In the genomic region with DNA sequence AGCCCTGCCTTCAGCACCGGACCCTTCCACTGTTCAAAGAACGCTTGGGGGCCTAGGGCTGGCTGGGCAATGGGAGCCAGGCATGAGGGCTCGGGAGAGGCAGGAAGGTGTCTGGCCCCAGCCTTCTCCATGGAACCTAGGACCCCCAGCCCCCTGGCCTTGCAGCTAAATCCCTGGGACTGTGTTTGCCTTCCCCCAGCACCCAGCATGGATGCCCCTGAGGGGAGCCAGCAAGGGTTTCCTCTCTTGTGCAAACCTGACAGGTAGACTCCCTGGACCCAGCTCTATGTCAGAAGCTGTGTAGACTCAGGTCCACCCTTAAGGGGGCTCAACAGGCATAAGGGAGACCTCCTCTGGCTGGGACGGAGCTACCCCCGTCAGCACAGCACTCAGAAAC, we compare ENCODE assay signal across 21 cellular contexts.
DNase-seq lines count a peak whose midpoint lies in the region; ATAC-seq and TF ChIP-seq lines count a peak whose summit lies in the region.
"Had no signal": no experiment of that assay in that cellular context is flagged by ENCODE, and none has a peak within 500 bp of the region (broad histone marks: within the 10 kb centered on the region; RNA-seq: fewer than 3 reads in every experiment).

No MANE protein-coding gene starts in this region.

- H3K79me2 ChIP-seq in osteoblast (ENCODE audit: insufficient read depth, low read length), result no peaks in the 10 kb centered on the region

- TF ChIP-seq CTCF in right atrium auricular region (IDR thresholded peaks at IDR 0.05) (no peak), dorsolateral prefrontal cortex (IDR thresholded peaks at IDR 0.05 in 54 of 56, conservative IDR thresholded peaks at IDR 0.05 in 2 of 56; ENCODE audit: low read depth in 1 of 56, partially characterized antibody in 56 of 56) (no peak), osteoblast (IDR thresholded peaks at IDR 0.05; ENCODE audit: extremely low read depth, low read depth, low read length) (no peak), vagina (IDR thresholded peaks at IDR 0.05) (no peak)

- H3K27me3 Mint-ChIP-seq in T-helper 2 cell treated with Interferon-gamma antibody and Interleukin-4, amounts not matched to agents 5 μg/mL and 100 μg/mL, for 36 hours (ENCODE audit: low read depth), result peaks cover 2% of the 10 kb centered on the region

- H3K27ac ChIP-seq in right atrium auricular region, result no peak overlapping the region
- H3K27ac ChIP-seq in dorsolateral prefrontal cortex, result peak overlapping the region in 38 of 59 donors; percentile 3 to 71 (median 43)
- H3K27ac ChIP-seq in osteoblast (ENCODE audit: low read depth, low read length), result no peak overlapping the region
- no peak overlapping the region for H3K27ac ChIP-seq in vagina
- H3K27ac ChIP-seq: BLaER1, SJSA1 had no signal

- no peaks in the 10 kb centered on the region for H3K4me1 ChIP-seq in right atrium auricular region
- no peaks in the 10 kb centered on the region for H3K4me1 ChIP-seq in osteoblast (ENCODE audit: insufficient read depth, low read length)
- no peaks in the 10 kb centered on the region for H3K4me1 ChIP-seq in vagina
- H3K4me1 ChIP-seq: BLaER1, SJSA1 had no signal

- H3K4me3 ChIP-seq in right atrium auricular region, result no peak overlapping the region
- H3K4me3 ChIP-seq in dorsolateral prefrontal cortex, result no peak overlapping the region
- H3K4me3 ChIP-seq in osteoblast (ENCODE audit: insufficient read depth, low read length), result no peak overlapping the region
- no peak overlapping the region for H3K4me3 ChIP-seq in vagina
- H3K4me3 ChIP-seq: BLaER1, GM12878, GM23338, SJSA1 had no signal

- no peak overlapping the region for H2AFZ ChIP-seq in osteoblast (ENCODE audit: low read length)
- H2AFZ ChIP-seq: GM23338 had no signal

- H3K9me3 ChIP-seq in right atrium auricular region (no peaks in the 10 kb centered on the region), osteoblast (ENCODE audit: low read depth, low read length) (no peaks in the 10 kb centered on the region), vagina (no peaks in the 10 kb centered on the region)
- H3K9me3 ChIP-seq: BLaER1, SJSA1 had no signal

- no peak for TF ChIP-seq POLR2A in vagina (IDR thresholded peaks at IDR 0.05)

- H4K20me1 ChIP-seq in osteoblast (ENCODE audit: insufficient read depth, low read length), result no peaks in the 10 kb centered on the region
- H4K20me1 ChIP-seq: BLaER1 had no signal

- no peak overlapping the region for H3K27ac Mint-ChIP-seq in T-helper 2 cell treated with Interferon-gamma antibody and Interleukin-4, amounts not matched to agents 5 μg/mL and 100 μg/mL, for 36 hours
- H3K27ac Mint-ChIP-seq: CD8-positive, alpha-beta T cell; GM23338; HFFc6 had no signal

- DNase-seq in right atrium auricular region (ENCODE audit: low spot score) (peak; percentile 38), Right ventricle myocardium superior (no peak), dorsolateral prefrontal cortex (no peak), osteoblast (ENCODE audit: insufficient read length, low spot score, missing footprints) (peak; percentile 5), vagina (ENCODE audit: extremely low spot score in 2 of 2) (peak; percentile 76 to 85)
- no peak for DNase-seq in T-helper 2 cell treated with Interferon-gamma antibody and Interleukin-4, amounts not matched to agents 5 μg/mL and 100 μg/mL, for 36 hours (ENCODE audit: low spot score)
- DNase-seq in stimulated activated CD8-positive, alpha-beta memory T cell treated with anti-CD3 and anti-CD28 coated beads, Interleukin-4, amount 100 ng/mL, for 48 hours, result no peak
- DNase-seq: DND-41, GDM1, HFFc6, NCI-H1417, NCI-H1930, NCI-H2171, NCI-H446 had no signal

- no peaks in the 10 kb centered on the region for H3K4me1 Mint-ChIP-seq in T-helper 2 cell treated with Interferon-gamma antibody and Interleukin-4, amounts not matched to agents 5 μg/mL and 100 μg/mL, for 36 hours (ENCODE audit: low read depth)

- no peak overlapping the region for H3K4me3 Mint-ChIP-seq in T-helper 2 cell treated with Interferon-gamma antibody and Interleukin-4, amounts not matched to agents 5 μg/mL and 100 μg/mL, for 36 hours
- H3K4me3 Mint-ChIP-seq: CD8-positive, alpha-beta T cell; GM23338; HFFc6 had no signal

- no peaks in the 10 kb centered on the region for H3K9me3 Mint-ChIP-seq in T-helper 2 cell treated with Interferon-gamma antibody and Interleukin-4, amounts not matched to agents 5 μg/mL and 100 μg/mL, for 36 hours
- H3K9me3 Mint-ChIP-seq: CD8-positive, alpha-beta T cell; IgD-negative memory B cell had no signal

- ATAC-seq in Right ventricle myocardium superior (ENCODE audit: poor library complexity), result no peak
- no peak for ATAC-seq in GM21786 (IDR thresholded peaks at IDR 0.05; ENCODE audit: unreplicated experiment)
- ATAC-seq: CD8-positive, alpha-beta T cell; GM12878 had no signal

- H3K27me3 ChIP-seq in right atrium auricular region (no peaks in the 10 kb centered on the region), dorsolateral prefrontal cortex (no peaks in the 10 kb centered on the region), osteoblast (ENCODE audit: insufficient read depth, low read length) (no peaks in the 10 kb centered on the region), vagina (no peaks in the 10 kb centered on the region)
- H3K27me3 ChIP-seq: BLaER1, SJSA1 had no signal

- H3K36me3 ChIP-seq in right atrium auricular region (no peaks in the 10 kb centered on the region), osteoblast (ENCODE audit: insufficient read depth, low read length) (no peaks in the 10 kb centered on the region), vagina (no peaks in the 10 kb centered on the region)
- H3K36me3 ChIP-seq: BLaER1, SJSA1 had no signal

- no peak overlapping the region for H3K4me2 ChIP-seq in osteoblast (ENCODE audit: insufficient read depth, low read length)
- H3K4me2 ChIP-seq: BLaER1, GM23338 had no signal

- H3K36me3 Mint-ChIP-seq in T-helper 2 cell treated with Interferon-gamma antibody and Interleukin-4, amounts not matched to agents 5 μg/mL and 100 μg/mL, for 36 hours (ENCODE audit: low read depth), result no peaks in the 10 kb centered on the region
- H3K36me3 Mint-ChIP-seq: CD8-positive, alpha-beta T cell had no signal

- intact Hi-C loops in Right ventricle myocardium superior (cut with DNase I) (no loop called here), dorsolateral prefrontal cortex (cut with DNase I) (no loop called here), vagina (cut with DNase I) (no loop called here)

Comparison
In these comparisons a context has a peak if more than half of its experiments do, and no peak if none do; other contexts are left out.
1. DNase-seq: peak in right atrium auricular region (single experiment), osteoblast (single experiment) and vagina (2 of 2); none in Right ventricle myocardium superior (single experiment), dorsolateral prefrontal cortex (0 of 10), T-helper 2 cell treated with Interferon-gamma antibody and Interleukin-4, amounts not matched to agents 5 μg/mL and 100 μg/mL, for 36 hours (single experiment) and stimulated activated CD8-positive, alpha-beta memory T cell treated with anti-CD3 and anti-CD28 coated beads, Interleukin-4, amount 100 ng/mL, for 48 hours (single experiment).
2. H3K27ac ChIP-seq: peak in dorsolateral prefrontal cortex (38 of 59); none in right atrium auricular region (0 of 2), osteoblast (single experiment) and vagina (single experiment).